9 cellular contexts compared by ENCODE assay signal in genomic region chr11:67400942-67401494, GRCh38. TPM values are rescaled to one million over a fixed set of nuclear protein-coding genes. Genes with fewer than 3 reads are reported as not detected.
A peak's percentile ranks its signal among the peaks of the same experiment; 100 is the strongest.
DNase-seq lines count a peak whose midpoint lies in the region; ATAC-seq and TF ChIP-seq lines count a peak whose summit lies in the region.
"Had no signal": no experiment of that assay in that cellular context is flagged by ENCODE, and none has a peak within 500 bp of the region (broad histone marks: within the 10 kb centered on the region; RNA-seq: fewer than 3 reads in every experiment).

No MANE protein-coding gene starts in this region.

- H2BK5ac ChIP-seq in H9 (ENCODE audit: insufficient read length, low read length) = no peak overlapping the region

- no peak for TF ChIP-seq CTCF in CD8-positive, alpha-beta T cell (IDR thresholded peaks at IDR 0.05)
- TF ChIP-seq CTCF in H9 (conservative IDR thresholded peaks at IDR 0.05) (no peak), SK-N-SH (IDR thresholded peaks at IDR 0.05) (0 out of 2 replicates have a peak, but pooled peaks have one; percentile 19), fibroblast of villous mesenchyme (IDR thresholded peaks at IDR 0.05; ENCODE audit: insufficient read depth, low read depth, low read length) (no peak), gastrocnemius medialis (IDR thresholded peaks at IDR 0.05 in 4 of 5, conservative IDR thresholded peaks at IDR 0.05 in 1 of 5) (no peak)

- H4K8ac ChIP-seq in H9 (replicated peaks; ENCODE audit: insufficient read length, low read depth, low read length) = no peak overlapping the region

- H3K9me2 ChIP-seq in SK-N-SH = no peaks in the 10 kb centered on the region

- H3K56ac ChIP-seq in H9 (ENCODE audit: insufficient read length, low read depth, low read length) = no peak overlapping the region

- H3K79me1 ChIP-seq in H9 (ENCODE audit: insufficient read depth, low read depth, low read length, poor library complexity, severe bottlenecking) = peaks cover 3% of the 10 kb centered on the region

- peaks cover 33% of the 10 kb centered on the region for H3K36me3 ChIP-seq in CD8-positive, alpha-beta T cell (ENCODE audit: insufficient read depth, low read length)
- H3K36me3 ChIP-seq in SK-N-SH (replicated peaks in 1 of 2; ENCODE audit: control insufficient read depth in 1 of 2, insufficient read depth in 2 of 2, low read length in 1 of 2) = peaks cover 8 to 22% of the 10 kb centered on the region in 2 experiments
- H3K36me3 ChIP-seq in gastrocnemius medialis = peaks cover 0 to 39% of the 10 kb centered on the region in 2 donors

- no peak overlapping the region for H3K18ac ChIP-seq in H9 (ENCODE audit: insufficient read length, low read depth, low read length)

- H4K91ac ChIP-seq in H9 (ENCODE audit: insufficient read length, low read depth, low read length) = no peak overlapping the region

- no peak overlapping the region for H2BK120ac ChIP-seq in H9 (ENCODE audit: low read depth, low read length, poor library complexity, severe bottlenecking)

- DNase-seq in CD8-positive, alpha-beta T cell = peak in 1 of 7 experiments; percentile 49
- no peak for DNase-seq in H9
- no peak for DNase-seq in SK-N-SH
- DNase-seq in fibroblast of villous mesenchyme (ENCODE audit: low read depth) = peak; percentile 7
- DNase-seq in gastrocnemius medialis = no peak
- no peak for DNase-seq in mucosa of gallbladder (ENCODE audit: low spot score)
- DNase-seq in NCI-H82 (lab: John Stamatoyannopoulos, UW) = no peak
- no peak for DNase-seq in DMS114 treated with DMSO at 0.1 percent for 48 hours (lab: John Stamatoyannopoulos, UW; ENCODE audit: unreplicated experiment)

- intact Hi-C loops in CD8-positive, alpha-beta T cell (cut with DNase I, micrococcal nuclease) = loop anchor here (1.0 to 10.0 kb wide), 7 partner anchors 10 to 1086 kb away; partner anchors contain the start of genes ANKRD13D (in 1 of the 2), CD248 (in 1 of the 2), NDUFV1 (in 1 of the 2) and RAD9A (in 1 of the 2)
- intact Hi-C loops in gastrocnemius medialis (cut with DNase I; ENCODE audit: low total_unique reads) = loop anchor here (1.0 kb wide), 3 partner anchors 68 to 105 kb away; partner anchors contain the start of genes AIP and TMEM134

- H2BK20ac ChIP-seq in H9 (ENCODE audit: low read depth, low read length, poor library complexity, severe bottlenecking) = no peak overlapping the region

- H3K23me2 ChIP-seq in H9 (ENCODE audit: insufficient read length, low read depth, low read length, poor library complexity, severe bottlenecking) = peaks cover 5% of the 10 kb centered on the region

- peak overlapping the region; percentile 88 for H3K4me3 Mint-ChIP-seq in CD8-positive, alpha-beta T cell
- H3K4me3 Mint-ChIP-seq in H9 = peak overlapping the region; percentile 69 to 82

- POLR2A ChIA-PET in CD8-positive, alpha-beta T cell (lab: Charles Lee) = interaction anchor here (0.8 to 8.8 kb wide), 24 partner anchors 8 to 107 kb away, joined by 3 to 275 read pairs (median 6); partner anchors contain the start of genes AIP, CARNS1, CDK2AP2 and CORO1B
- POLR2A ChIA-PET in SK-N-SH (lab: Yijun Ruan, JAX) = interaction anchor here (0.7 to 2.2 kb wide), 10 partner anchors 9 to 183 kb away, joined by 3 to 32 read pairs (median 4); partner anchors contain the start of genes GSTP1, POLD4, RAD9A and RPS6KB2

- H3F3A ChIP-seq in SK-N-SH (replicated peaks; ENCODE audit: insufficient read depth) = peaks cover 5% of the 10 kb centered on the region

- H3T11ph ChIP-seq in H9 (ENCODE audit: low read length) = no peak overlapping the region

- no peak for TF ChIP-seq RAD21 in SK-N-SH (IDR thresholded peaks at IDR 0.05; ENCODE audit: low read length)

- H3K4me3 ChIP-seq in CD8-positive, alpha-beta T cell (ENCODE audit: low read depth, low read length) = peak overlapping the region; percentile 88
- H3K4me3 ChIP-seq in SK-N-SH (ENCODE audit: low read depth in 2 of 2, low read length in 1 of 2) (peak overlapping the region; percentile 85 to 89), fibroblast of villous mesenchyme (ENCODE audit: low read depth, low read length) (peak overlapping the region; percentile 90), gastrocnemius medialis (peak overlapping the region; percentile 70 to 97 (median 80))

- H3K4me2 ChIP-seq in H9 (ENCODE audit: insufficient read depth, insufficient read length, low read length) (peak overlapping the region; percentile 83), SK-N-SH (peak overlapping the region; percentile 98)

- no peak overlapping the region for H3K4ac ChIP-seq in H9 (ENCODE audit: low read depth, low read length)

- H3K9ac ChIP-seq in H9 (ENCODE audit: extremely low read depth, insufficient read length, low read length) (peak overlapping the region; percentile 34), SK-N-SH (peak overlapping the region; percentile 95)

- peaks cover 75% of the 10 kb centered on the region for H3K4me1 ChIP-seq in CD8-positive, alpha-beta T cell (ENCODE audit: insufficient read depth, low read length)
- H3K4me1 ChIP-seq in H9 (ENCODE audit: insufficient read depth, low read length) (peaks cover 2% of the 10 kb centered on the region; the same call in 1 of the 2 replicates), SK-N-SH (ENCODE audit: control insufficient read depth in 1 of 2, insufficient read depth in 2 of 2, low read depth in 1 of 2, low read length in 1 of 2) (peaks cover 9 to 17% of the 10 kb centered on the region in 2 experiments; a peak in 2 of 4 replicates), gastrocnemius medialis (peaks cover 20 to 22% of the 10 kb centered on the region in 2 donors)

- no peaks in the 10 kb centered on the region for H4K20me1 ChIP-seq in H9 (ENCODE audit: control insufficient read depth, insufficient read depth, insufficient read length)
- H4K20me1 ChIP-seq in SK-N-SH (ENCODE audit: insufficient read depth) = peaks cover 14% of the 10 kb centered on the region

- no peak overlapping the region for H2BK12ac ChIP-seq in H9 (ENCODE audit: insufficient read length, low read depth, low read length)

- peaks cover 59% of the 10 kb centered on the region for H3K36me3 Mint-ChIP-seq in CD8-positive, alpha-beta T cell
- H3K36me3 Mint-ChIP-seq in H9 (ENCODE audit: insufficient read depth in 1 of 3, low read depth in 3 of 3) = peaks cover 14 to 39% (median 39%) of the 10 kb centered on the region in 3 experiments

- H2BK15ac ChIP-seq in H9 (ENCODE audit: low read depth, low read length) = no peak overlapping the region; the same call in 1 of the 2 replicates

- H3K27me3 ChIP-seq in CD8-positive, alpha-beta T cell (ENCODE audit: insufficient read depth, low read length) = no peaks in the 10 kb centered on the region
- no peaks in the 10 kb centered on the region for H3K27me3 ChIP-seq in H9 (ENCODE audit: insufficient read depth, low read length)
- no peaks in the 10 kb centered on the region for H3K27me3 ChIP-seq in SK-N-SH (ENCODE audit: insufficient read depth)
- H3K27me3 ChIP-seq in gastrocnemius medialis = no peaks in the 10 kb centered on the region

- no peak for ATAC-seq in CD8-positive, alpha-beta T cell
- ATAC-seq in gastrocnemius medialis = peak in 1 of 2 donors; percentile 5

- CTCF ChIA-PET in CD8-positive, alpha-beta T cell (lab: Charles Lee) = interaction anchor here (0.9 to 6.4 kb wide), 29 partner anchors 10 to 161 kb away, joined by 3 to 62 read pairs (median 6); partner anchors contain the start of genes AIP, PTPRCAP, RAD9A and RPS6KB2
- CTCF ChIA-PET in SK-N-SH (lab: Yijun Ruan, JAX) = interaction anchor here (0.6 to 4.9 kb wide), 24 partner anchors 9 to 171 kb away, joined by 3 to 32 read pairs (median 5); partner anchors contain the start of genes PITPNM1, RAD9A, RPS6KB2 and TMEM134

- H3K27me3 Mint-ChIP-seq in CD8-positive, alpha-beta T cell (ENCODE audit: low read depth) = no peaks in the 10 kb centered on the region
- H3K27me3 Mint-ChIP-seq in H9 (ENCODE audit: low read depth) = peaks cover 3% of the 10 kb centered on the region

- no peaks in the 10 kb centered on the region for H3K9me3 ChIP-seq in CD8-positive, alpha-beta T cell (ENCODE audit: low read length)
- H3K9me3 ChIP-seq in H9 (ENCODE audit: control insufficient read depth, low read depth, low read length) (no peaks in the 10 kb centered on the region), SK-N-SH (no peaks in the 10 kb centered on the region), gastrocnemius medialis (no peaks in the 10 kb centered on the region)

- H3K9me3 Mint-ChIP-seq in CD8-positive, alpha-beta T cell = no peaks in the 10 kb centered on the region
- H3K9me3 Mint-ChIP-seq in H9 = no peaks in the 10 kb centered on the region

- TF ChIP-seq EP300 in SK-N-SH (IDR thresholded peaks at IDR 0.05; ENCODE audit: borderline replicate concordance in 1 of 2, low read depth in 1 of 2, low read length in 1 of 2) = no peak

- H3K23ac ChIP-seq in H9 (ENCODE audit: insufficient read length, low read depth, low read length) = no peak overlapping the region

- H3K79me2 ChIP-seq in H9 (ENCODE audit: insufficient read depth, low read length) (peaks cover 4% of the 10 kb centered on the region; the same call in 1 of the 2 replicates), SK-N-SH (ENCODE audit: insufficient read depth) (peaks cover 25% of the 10 kb centered on the region)

- no peak for TF ChIP-seq POLR2A in gastrocnemius medialis (IDR thresholded peaks at IDR 0.05)

- peak overlapping the region; percentile 77; the same call in 1 of the 2 replicates for H3K14ac ChIP-seq in H9 (ENCODE audit: insufficient read depth, low read length)

- peak overlapping the region; percentile 62 for H3K27ac ChIP-seq in CD8-positive, alpha-beta T cell (ENCODE audit: low read depth, low read length)
- H3K27ac ChIP-seq in H9 (ENCODE audit: insufficient read length, low read depth, low read length) (no peak overlapping the region), SK-N-SH (ENCODE audit: low read depth in 2 of 2, low read length in 1 of 2) (peak overlapping the region; percentile 81 to 91), gastrocnemius medialis (peak overlapping the region; percentile 87 to 96 (median 90))

- no peak overlapping the region for H2AK5ac ChIP-seq in H9 (ENCODE audit: insufficient read length, low read length)

- H3K4me1 Mint-ChIP-seq in CD8-positive, alpha-beta T cell (ENCODE audit: low read depth) = peaks cover 62% of the 10 kb centered on the region
- peaks cover 16 to 18% of the 10 kb centered on the region in 2 experiments for H3K4me1 Mint-ChIP-seq in H9

- in situ Hi-C loops in gastrocnemius medialis (cut with MboI; ENCODE audit: low sequenced_read_pairs in 4 of 4) = no loop called here

- no peak overlapping the region for H4K5ac ChIP-seq in H9 (ENCODE audit: insufficient read length, low read depth, low read length)

- no peak overlapping the region for H2AFZ ChIP-seq in H9 (ENCODE audit: low read length)
- 0 out of 2 replicates have a peak overlapping the region, but pooled peaks have one; percentile 11 for H2AFZ ChIP-seq in SK-N-SH (ENCODE audit: low read depth)

- WGBS in H9 (ENCODE audit: extremely low coverage, insufficient read length, low lambda C conversion rate) = no CpG with 5 or more reads among the region's 27 CpGs
- 15% methylated on average over 7 of the region's 27 CpGs for WGBS in SK-N-SH (ENCODE audit: low lambda C conversion rate)

- peak overlapping the region; percentile 85 for H3K27ac Mint-ChIP-seq in CD8-positive, alpha-beta T cell
- H3K27ac Mint-ChIP-seq in H9 = no peak overlapping the region

RNA-seq across cellular contexts. Expression of gene PPP1CA, which starts 0.6 kb away (rescaled TPM):
- total RNA-seq in CD8-positive, alpha-beta T cell = 10 to 100 TPM; 40.5 to 42.2 TPM
- total RNA-seq in H9 (2021) = 205 and 214 TPM in 2 replicates
- 210 and 261 TPM in 2 replicates for polyA plus RNA-seq in SK-N-SH (2012; rRNA removed)
- 130 and 175 TPM in 2 replicates for polyA plus RNA-seq in SK-N-SH (2012; cell fraction: cytosol; rRNA removed)
- polyA plus RNA-seq in SK-N-SH (2012; cell fraction: nucleus; rRNA removed) = 181 and 248 TPM in 2 replicates
- total RNA-seq in fibroblast of villous mesenchyme = 172 and 202 TPM in 2 replicates
- total RNA-seq in gastrocnemius medialis = 100 to 1,000 TPM in 3 of 4 donors, 10 to 100 TPM in 1; 78.4 to 193 (median 124) TPM
- total RNA-seq in mucosa of gallbladder = 140 TPM

RNA-seq across cellular contexts. Expression of gene TBC1D10C, which starts 2.9 kb away (rescaled TPM):
- total RNA-seq in CD8-positive, alpha-beta T cell = 100 to 1,000 TPM; 197 to 201 TPM
- total RNA-seq in H9 (2021) (0.28 and 0.44 TPM in 2 replicates), fibroblast of villous mesenchyme (not detected in 2 replicates), gastrocnemius medialis (under 1 TPM in 3 of 4 donors, not detected in 1; 0.44 to 0.78 (median 0.56) TPM), mucosa of gallbladder (10.6 TPM)
- 0.05 TPM in 1 of 2 replicates, not detected in the other for polyA plus RNA-seq in SK-N-SH (2012; rRNA removed)
- not detected in 2 replicates for polyA plus RNA-seq in SK-N-SH (2012; cell fraction: cytosol; rRNA removed)
- 0.08 and 0.31 TPM in 2 replicates for polyA plus RNA-seq in SK-N-SH (2012; cell fraction: nucleus; rRNA removed)
- total RNA-seq: M059J had no signal

RNA-seq across cellular contexts. Expression of gene RAD9A, which starts 9.2 kb away (rescaled TPM):
- 10 to 100 TPM; 13.7 to 14.1 TPM for total RNA-seq in CD8-positive, alpha-beta T cell
- total RNA-seq in H9 (2021) = 20.9 and 23.8 TPM in 2 replicates
- polyA plus RNA-seq in SK-N-SH (2012; rRNA removed) = 21.5 and 22.3 TPM in 2 replicates
- polyA plus RNA-seq in SK-N-SH (2012; cell fraction: cytosol; rRNA removed) = 4.8 and 8.6 TPM in 2 replicates
- 100 and 114 TPM in 2 replicates for polyA plus RNA-seq in SK-N-SH (2012; cell fraction: nucleus; rRNA removed)
- 4.3 and 6.4 TPM in 2 replicates for total RNA-seq in fibroblast of villous mesenchyme
- total RNA-seq in gastrocnemius medialis = 10 to 100 TPM in 2 of 4 donors, 1 to 10 TPM in 2; 5.2 to 14.7 (median 7.7) TPM
- total RNA-seq in mucosa of gallbladder = 45.0 TPM

RNA-seq across cellular contexts. Expression of gene CARNS1, which starts 14.5 kb away (rescaled TPM):
- total RNA-seq in CD8-positive, alpha-beta T cell = 10 to 100 TPM; 11.2 to 12.1 TPM
- total RNA-seq in H9 (2021) (0.88 and 1.1 TPM in 2 replicates), fibroblast of villous mesenchyme (not detected in 2 replicates), gastrocnemius medialis (10 to 100 TPM in 1 of 4 donors, 1 to 10 TPM in 3; 2.5 to 11.0 (median 4.9) TPM), mucosa of gallbladder (78.4 TPM)
- polyA plus RNA-seq in SK-N-SH (2012; rRNA removed) = 0.15 and 0.23 TPM in 2 replicates
- polyA plus RNA-seq in SK-N-SH (2012; cell fraction: cytosol; rRNA removed) = 0.05 and 0.09 TPM in 2 replicates
- polyA plus RNA-seq in SK-N-SH (2012; cell fraction: nucleus; rRNA removed) = 1.3 and 1.9 TPM in 2 replicates

RNA-seq across cellular contexts. Expression of gene RPS6KB2, which starts 27.3 kb away (rescaled TPM):
- total RNA-seq in CD8-positive, alpha-beta T cell = 10 to 100 TPM; 71.8 to 76.2 TPM
- 46.6 and 51.7 TPM in 2 replicates for total RNA-seq in H9 (2021)
- 52.0 and 53.2 TPM in 2 replicates for polyA plus RNA-seq in SK-N-SH (2012; rRNA removed)
- polyA plus RNA-seq in SK-N-SH (2012; cell fraction: cytosol; rRNA removed) = 26.2 and 38.7 TPM in 2 replicates
- 115 and 134 TPM in 2 replicates for polyA plus RNA-seq in SK-N-SH (2012; cell fraction: nucleus; rRNA removed)
- 42.3 and 47.0 TPM in 2 replicates for total RNA-seq in fibroblast of villous mesenchyme
- 10 to 100 TPM; 38.0 to 74.1 (median 39.4) TPM for total RNA-seq in gastrocnemius medialis
- 39.7 TPM for total RNA-seq in mucosa of gallbladder

Comparison
In these comparisons a context has a peak if more than half of its experiments do, and no peak if none do; other contexts are left out.
1. RNA of gene TBC1D10C, which starts 2.9 kb away (total RNA-seq): 197 to 201 TPM in CD8-positive, alpha-beta T cell; 10.6 TPM in mucosa of gallbladder (single experiment), 0.44 to 0.78 TPM in gastrocnemius medialis, 0.28 to 0.44 TPM in H9 and not detected in fibroblast of villous mesenchyme; every median in the first group is over 10 times any median in the second.
2. Peak in every context shown above with its lines, with median percentiles within 50 percentile points of each other: H3K4me3 ChIP-seq.